ENCODE assay signal across 23 cellular contexts in genomic region chr14:76123426-76124095, GRCh38. TPM values are rescaled to one million over a fixed set of nuclear protein-coding genes. Genes with fewer than 3 reads are reported as not detected.
A peak's percentile ranks its signal among the peaks of the same experiment; 100 is the strongest.
DNase-seq lines count a peak whose midpoint lies in the region; ATAC-seq and TF ChIP-seq lines count a peak whose summit lies in the region.
"Had no signal": no experiment of that assay in that cellular context is flagged by ENCODE, and none has a peak within 500 bp of the region (broad histone marks: within the 10 kb centered on the region; RNA-seq: fewer than 3 reads in every experiment).

No MANE protein-coding gene starts in this region.

- in situ Hi-C loops in SK-MEL-5 (cut with HindIII; ENCODE audit: low pct_unique_long_range_greater_than_20kb, low sequenced_read_pairs) = no loop called here

- H3K4me1 ChIP-seq in GM23338 (ENCODE audit: insufficient read depth) = no peaks in the 10 kb centered on the region
- H3K4me1 ChIP-seq: BLaER1, HAP-1, SJSA1 had no signal

- H3K27ac ChIP-seq in GM23338 (ENCODE audit: low read depth) = no peak overlapping the region
- H3K27ac ChIP-seq: BLaER1, SJSA1 had no signal

- H3K27ac Mint-ChIP-seq in GM23338 (peak overlapping the region; percentile 81; the same call in 1 of the 2 replicates), glutamatergic neuron (ENCODE audit: unreplicated experiment) (peak overlapping the region; percentile 33)
- H3K27ac Mint-ChIP-seq: HFFc6 had no signal

- peak overlapping the region; percentile 19; the same call in 1 of the 2 replicates for H3K4me2 ChIP-seq in GM23338
- H3K4me2 ChIP-seq: BLaER1 had no signal

- H2AFZ ChIP-seq in GM23338 = 0 out of 2 replicates have a peak overlapping the region, but pooled peaks have one; percentile 11

- no peaks in the 10 kb centered on the region for H3K36me3 ChIP-seq in GM23338 (ENCODE audit: insufficient read depth)
- H3K36me3 ChIP-seq: BLaER1, HAP-1, SJSA1 had no signal

- intact Hi-C loops in posterior vena cava (cut with DNase I) = no loop called here

- H3K9me3 Mint-ChIP-seq in GM23338 (no peaks in the 10 kb centered on the region; the same call in 2 of the 3 replicates), glutamatergic neuron (ENCODE audit: unreplicated experiment) (peaks cover 5% of the 10 kb centered on the region)
- H3K9me3 Mint-ChIP-seq: HFFc6 had no signal

- H3K4me3 ChIP-seq in GM23338 = no peak overlapping the region
- H3K4me3 ChIP-seq: BLaER1, HAP-1, SJSA1 had no signal

- DNase-seq in GM23338 (ENCODE audit: low spot score) = peak; percentile 66
- peak; percentile 33 for DNase-seq in SK-MEL-5 (ENCODE audit: low read depth, low spot score)
- DNase-seq in glutamatergic neuron = no peak
- peak; percentile 54 for DNase-seq in posterior vena cava (ENCODE audit: low spot score)
- DNase-seq in mucosa of gallbladder (ENCODE audit: low spot score) = no peak
- no peak for DNase-seq in dermis blood vessel endothelial cell
- DNase-seq: CD4-positive, CD25-positive, alpha-beta regulatory T cell; DMS153; DND-41; HFFc6; Karpas-422; NCI-H1105 treated with DMSO at 0.1 percent for 48 hours; NCI-H146; NCI-H2029; NCI-H446 treated with DMSO at 0.1 percent for 48 hours; NCI-H526; Right ventricle myocardium superior; RPMI8226 had no signal

- H3K27me3 Mint-ChIP-seq in GM23338 (ENCODE audit: insufficient read depth, low read depth, poor library complexity) (peaks cover 5% of the 10 kb centered on the region), glutamatergic neuron (ENCODE audit: unreplicated experiment) (peaks cover 6% of the 10 kb centered on the region)

- H3K4me1 Mint-ChIP-seq in GM23338 = peaks cover 14% of the 10 kb centered on the region
- peaks cover 8% of the 10 kb centered on the region for H3K4me1 Mint-ChIP-seq in glutamatergic neuron (ENCODE audit: low read depth, unreplicated experiment)
- H3K4me1 Mint-ChIP-seq: CD4-positive, CD25-positive, alpha-beta regulatory T cell had no signal

- 0 out of 2 replicates have a peak, but pooled peaks cover 3% of the 10 kb centered on the region for H3K9me2 ChIP-seq in GM23338 (ENCODE audit: insufficient read depth)

- no peak for TF ChIP-seq CTCF in GM23338 (conservative IDR thresholded peaks at IDR 0.05; ENCODE audit: low read depth in 2 of 2)
- TF ChIP-seq CTCF in glutamatergic neuron (IDR thresholded peaks at IDR 0.05; ENCODE audit: partially characterized antibody, unreplicated experiment) = no peak

- no peaks in the 10 kb centered on the region for H3K79me2 ChIP-seq in GM23338 (replicated peaks; ENCODE audit: insufficient read depth)

- peak; percentile 83 for ATAC-seq in GM23338
- ATAC-seq in GM18873 (IDR thresholded peaks at IDR 0.05; ENCODE audit: low FRiP score, unreplicated experiment) = no peak
- ATAC-seq: HepG2 had no signal

- no peaks in the 10 kb centered on the region for H3K36me3 Mint-ChIP-seq in GM23338 (ENCODE audit: low read depth)
- H3K36me3 Mint-ChIP-seq in glutamatergic neuron (ENCODE audit: unreplicated experiment) = no peaks in the 10 kb centered on the region
- H3K36me3 Mint-ChIP-seq: CD4-positive, CD25-positive, alpha-beta regulatory T cell had no signal

- H3K27me3 ChIP-seq in GM23338 (ENCODE audit: insufficient read depth) = no peaks in the 10 kb centered on the region
- H3K27me3 ChIP-seq: BLaER1, SJSA1 had no signal

- H3F3A ChIP-seq in GM23338 (replicated peaks; ENCODE audit: low read depth) = no peaks in the 10 kb centered on the region

- no peaks in the 10 kb centered on the region for H4K20me1 ChIP-seq in GM23338 (replicated peaks; ENCODE audit: insufficient read depth)
- H4K20me1 ChIP-seq: BLaER1 had no signal

- H3K4me3 Mint-ChIP-seq in GM23338 = no peak overlapping the region
- no peak overlapping the region for H3K4me3 Mint-ChIP-seq in glutamatergic neuron (ENCODE audit: unreplicated experiment)
- H3K4me3 Mint-ChIP-seq: CD4-positive, CD25-positive, alpha-beta regulatory T cell; HFFc6 had no signal

TF ChIP-seq in GM23338, 12 proteins besides CTCF, POLR2A, EP300 and RAD21:
- TF ChIP-seq ZNF114 (CRISPR knock-in tag; IDR thresholded peaks at IDR 0.05) (no peak), JUNB (IDR thresholded peaks at IDR 0.05; ENCODE audit: unreplicated experiment) (no peak), STAT1 (IDR thresholded peaks at IDR 0.05; ENCODE audit: unreplicated experiment) (no peak), POLR2AphosphoS5 (IDR thresholded peaks at IDR 0.05; ENCODE audit: low read depth) (no peak), ZNF331 (CRISPR knock-in tag; IDR thresholded peaks at IDR 0.05; ENCODE audit: low read depth) (no peak), EZH2 (IDR thresholded peaks at IDR 0.05; ENCODE audit: low read depth, unreplicated experiment) (no peak), CREB1 (CRISPR knock-in tag; IDR thresholded peaks at IDR 0.05; ENCODE audit: low read depth) (no peak), NANOG (IDR thresholded peaks at IDR 0.05; ENCODE audit: borderline replicate concordance) (no peak)
- TF ChIP-seq, protein P1, sequence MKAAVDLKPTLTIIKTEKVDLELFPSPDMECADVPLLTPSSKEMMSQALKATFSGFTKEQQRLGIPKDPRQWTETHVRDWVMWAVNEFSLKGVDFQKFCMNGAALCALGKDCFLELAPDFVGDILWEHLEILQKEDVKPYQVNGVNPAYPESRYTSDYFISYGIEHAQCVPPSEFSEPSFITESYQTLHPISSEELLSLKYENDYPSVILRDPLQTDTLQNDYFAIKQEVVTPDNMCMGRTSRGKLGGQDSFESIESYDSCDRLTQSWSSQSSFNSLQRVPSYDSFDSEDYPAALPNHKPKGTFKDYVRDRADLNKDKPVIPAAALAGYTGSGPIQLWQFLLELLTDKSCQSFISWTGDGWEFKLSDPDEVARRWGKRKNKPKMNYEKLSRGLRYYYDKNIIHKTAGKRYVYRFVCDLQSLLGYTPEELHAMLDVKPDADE (IDR thresholded peaks at IDR 0.05) = no peak
- TF ChIP-seq, protein P2, sequence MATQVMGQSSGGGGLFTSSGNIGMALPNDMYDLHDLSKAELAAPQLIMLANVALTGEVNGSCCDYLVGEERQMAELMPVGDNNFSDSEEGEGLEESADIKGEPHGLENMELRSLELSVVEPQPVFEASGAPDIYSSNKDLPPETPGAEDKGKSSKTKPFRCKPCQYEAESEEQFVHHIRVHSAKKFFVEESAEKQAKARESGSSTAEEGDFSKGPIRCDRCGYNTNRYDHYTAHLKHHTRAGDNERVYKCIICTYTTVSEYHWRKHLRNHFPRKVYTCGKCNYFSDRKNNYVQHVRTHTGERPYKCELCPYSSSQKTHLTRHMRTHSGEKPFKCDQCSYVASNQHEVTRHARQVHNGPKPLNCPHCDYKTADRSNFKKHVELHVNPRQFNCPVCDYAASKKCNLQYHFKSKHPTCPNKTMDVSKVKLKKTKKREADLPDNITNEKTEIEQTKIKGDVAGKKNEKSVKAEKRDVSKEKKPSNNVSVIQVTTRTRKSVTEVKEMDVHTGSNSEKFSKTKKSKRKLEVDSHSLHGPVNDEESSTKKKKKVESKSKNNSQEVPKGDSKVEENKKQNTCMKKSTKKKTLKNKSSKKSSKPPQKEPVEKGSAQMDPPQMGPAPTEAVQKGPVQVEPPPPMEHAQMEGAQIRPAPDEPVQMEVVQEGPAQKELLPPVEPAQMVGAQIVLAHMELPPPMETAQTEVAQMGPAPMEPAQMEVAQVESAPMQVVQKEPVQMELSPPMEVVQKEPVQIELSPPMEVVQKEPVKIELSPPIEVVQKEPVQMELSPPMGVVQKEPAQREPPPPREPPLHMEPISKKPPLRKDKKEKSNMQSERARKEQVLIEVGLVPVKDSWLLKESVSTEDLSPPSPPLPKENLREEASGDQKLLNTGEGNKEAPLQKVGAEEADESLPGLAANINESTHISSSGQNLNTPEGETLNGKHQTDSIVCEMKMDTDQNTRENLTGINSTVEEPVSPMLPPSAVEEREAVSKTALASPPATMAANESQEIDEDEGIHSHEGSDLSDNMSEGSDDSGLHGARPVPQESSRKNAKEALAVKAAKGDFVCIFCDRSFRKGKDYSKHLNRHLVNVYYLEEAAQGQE (IDR thresholded peaks at IDR 0.05; ENCODE audit: unreplicated experiment) = no peak

RNA-seq across cellular contexts. Expression of gene GPATCH2L, which starts 28.2 kb away (rescaled TPM):
- total RNA-seq in GM23338 (2014; rRNA removed; shearing (Covaris generic)) = 71.0 and 94.4 TPM in 2 replicates
- 16.8 and 19.6 TPM in 2 replicates for polyA plus RNA-seq in GM23338 (2016; fragmentation: Nextera tagmentation; extraction: Ambion mirVana)
- 23.8 and 27.2 TPM in 2 replicates for total RNA-seq in SK-MEL-5 (2014; rRNA removed; shearing (Covaris generic))
- 11.3 and 22.8 TPM in 2 replicates for polyA plus RNA-seq in SK-MEL-5 (2015; cell fraction: cytosol; rRNA removed)
- polyA plus RNA-seq in SK-MEL-5 (2015; cell fraction: nucleus; rRNA removed) = 66.8 and 75.2 TPM in 2 replicates
- total RNA-seq in glutamatergic neuron (ENCODE audit: unreplicated experiment) = 115 TPM
- total RNA-seq in posterior vena cava = 10 to 100 TPM; 53.0 to 58.5 TPM
- total RNA-seq in mucosa of gallbladder = 43.5 TPM
- total RNA-seq in dermis blood vessel endothelial cell = 46.3 and 66.5 TPM in 2 replicates

Comparison
In these comparisons a context has a peak if more than half of its experiments do, and no peak if none do; other contexts are left out.
1. DNase-seq: peak in GM23338 (single experiment), SK-MEL-5 (single experiment) and posterior vena cava (single experiment); none in glutamatergic neuron (single experiment), mucosa of gallbladder (single experiment) and dermis blood vessel endothelial cell (single experiment).